ENCODE assay signal across 23 cellular contexts in the genomic region with DNA sequence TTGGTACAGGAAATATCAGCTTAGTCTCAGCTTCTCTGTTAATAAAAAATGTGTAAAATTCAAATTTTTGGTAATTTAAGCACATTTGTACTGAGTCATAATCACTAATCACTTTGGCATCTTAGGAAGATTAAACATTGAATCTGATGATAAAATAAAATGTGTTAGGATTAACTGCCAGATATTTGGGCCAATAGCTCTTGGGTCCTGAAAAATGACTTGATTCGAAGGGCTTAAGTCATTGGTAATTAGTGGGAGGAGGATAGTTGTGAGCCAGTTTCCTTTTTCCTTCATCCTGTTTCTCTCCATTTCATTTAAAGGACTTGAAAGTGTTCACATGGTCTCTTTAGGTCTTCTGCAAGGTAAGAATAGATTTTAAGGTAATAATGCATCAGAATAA.
DNase-seq lines count a peak whose midpoint lies in the region; ATAC-seq and TF ChIP-seq lines count a peak whose summit lies in the region.
"Had no signal": no experiment of that assay in that cellular context is flagged by ENCODE, and none has a peak within 500 bp of the region (broad histone marks: within the 10 kb centered on the region; RNA-seq: fewer than 3 reads in every experiment).

No MANE protein-coding gene starts in this region.

- no peaks in the 10 kb centered on the region for H4K20me1 ChIP-seq in fibroblast of lung (ENCODE audit: control insufficient read depth, extremely low read depth, insufficient read depth, low read length)

- H3K9ac ChIP-seq in fibroblast of lung (ENCODE audit: insufficient read depth, low read length), result no peak overlapping the region

- ATAC-seq in GM21390 (IDR thresholded peaks at IDR 0.05; ENCODE audit: unreplicated experiment), result no peak
- ATAC-seq: CD8-positive, alpha-beta T cell; HCT116; SK-N-SH treated with all-trans-retinoic acid at 6 μM for 48 hours had no signal

- no peaks in the 10 kb centered on the region for H3K4me1 ChIP-seq in fibroblast of lung (ENCODE audit: control insufficient read depth, extremely low read depth, insufficient read depth, low read length)

- H3K27ac ChIP-seq in fibroblast of lung (ENCODE audit: insufficient read depth, low read length), result no peak overlapping the region
- H3K27ac ChIP-seq: HL-60 had no signal

- H3K4me3 ChIP-seq in fibroblast of lung (replicated peaks in 1 of 4; ENCODE audit: control extremely low read depth in 1 of 4, insufficient read depth in 1 of 4, low read depth in 3 of 4, low read length in 4 of 4) (no peak overlapping the region), retinal pigment epithelial cell (ENCODE audit: low read length) (no peak overlapping the region)
- H3K4me3 ChIP-seq: MG63 had no signal

- peak overlapping the region; percentile 7 for H3K4me2 ChIP-seq in fibroblast of lung (ENCODE audit: extremely low read depth, insufficient read depth, low read length)

- TF ChIP-seq CTCF in fibroblast of lung (conservative IDR thresholded peaks at IDR 0.05 in 1 of 2, IDR thresholded peaks at IDR 0.05 in 1 of 2; ENCODE audit: low read depth in 1 of 2, low read length in 2 of 2), result no peak
- no peak for TF ChIP-seq CTCF in retinal pigment epithelial cell (conservative IDR thresholded peaks at IDR 0.05; ENCODE audit: low read depth, low read length)

- H3K27me3 ChIP-seq in fibroblast of lung (ENCODE audit: control insufficient read depth, insufficient read depth, low read length), result no peaks in the 10 kb centered on the region
- H3K27me3 ChIP-seq: MG63 had no signal

- peak; percentile 64 for DNase-seq in EH (ENCODE audit: low read depth)
- peak; percentile 39 for DNase-seq in HS-27A (ENCODE audit: low read depth)
- peak in 1 of 2 donors; percentile 80 for DNase-seq in fibroblast of lung (ENCODE audit: low read depth in 2 of 2)
- DNase-seq in retinal pigment epithelial cell (ENCODE audit: low read depth), result peak; percentile 88
- no peak for DNase-seq in 8988T
- no peak for DNase-seq in DMS79 (lab: John Stamatoyannopoulos, UW)
- DNase-seq in NCI-H146 treated with DMSO at 0.1 percent for 48 hours (lab: John Stamatoyannopoulos, UW; ENCODE audit: unreplicated experiment), result no peak
- DNase-seq: ACHN; CD8-positive, alpha-beta T cell; DMS79 treated with DMSO at 0.1 percent for 48 hours; GF-D8; KG1; MG63; NCI-H1092; NCI-H146; NCI-H446; NK-92 treated with Interleukin-12 subunit alpha and Interleukin-12 subunit beta, amount 100 ng/mL, for 24 hours; SHP77 treated with DMSO at 0.1 percent for 48 hours; T-helper 1 cell had no signal

- H3K9me3 ChIP-seq in fibroblast of lung (ENCODE audit: control insufficient read depth, insufficient read depth, low read depth, low read length), result no peaks in the 10 kb centered on the region
- H3K9me3 ChIP-seq: MG63 had no signal

- no peaks in the 10 kb centered on the region for H3K36me3 ChIP-seq in fibroblast of lung (ENCODE audit: control insufficient read depth, insufficient read depth, low read length)
- H3K36me3 ChIP-seq: MG63 had no signal

- no peak overlapping the region for H2AFZ ChIP-seq in fibroblast of lung (ENCODE audit: low read length)

- H3K79me2 ChIP-seq in fibroblast of lung (ENCODE audit: control insufficient read depth, insufficient read depth, low read length), result no peaks in the 10 kb centered on the region

Comparison
In these comparisons a context has a peak if more than half of its experiments do, and no peak if none do; other contexts are left out.
1. DNase-seq: peak in EH (single experiment), HS-27A (single experiment) and retinal pigment epithelial cell (single experiment); none in 8988T (single experiment), DMS79 (single experiment) and NCI-H146 treated with DMSO at 0.1 percent for 48 hours (single experiment).